ENCODE assay signal across 25 cellular contexts in genomic region chr10:94850766-94851165, GRCh38.
"Had no signal": no experiment of that assay in that cellular context is flagged by ENCODE, and none has a peak within 500 bp of the region (broad histone marks: within the 10 kb centered on the region; RNA-seq: fewer than 3 reads in every experiment).

No MANE protein-coding gene starts in this region.

- H3K27ac Mint-ChIP-seq: dendritic cell treated with granulocyte-macrophage colony-stimulating factor and Interleukin-4, amounts not matched to agents 40 ng/mL and 50 ng/mL, for 4 days; effector memory CD8-positive, alpha-beta T cell; endodermal cell had no signal

- H3K4me3 ChIP-seq: colonic mucosa, coronary artery, dorsolateral prefrontal cortex, esophagus muscularis mucosa, esophagus squamous epithelium, gastrocnemius medialis, gastroesophageal sphincter, heart left ventricle, heart right ventricle had no signal

- H3K4me1 ChIP-seq: colonic mucosa, esophagus muscularis mucosa, esophagus squamous epithelium, foreskin keratinocyte, gastrocnemius medialis, gastroesophageal sphincter, heart left ventricle, heart right ventricle had no signal

- H3K36me3 ChIP-seq: colonic mucosa, esophagus muscularis mucosa, esophagus squamous epithelium, gastrocnemius medialis, gastroesophageal sphincter, heart left ventricle, heart right ventricle had no signal

- H3K4me3 Mint-ChIP-seq: dendritic cell treated with granulocyte-macrophage colony-stimulating factor and Interleukin-4, amounts not matched to agents 40 ng/mL and 50 ng/mL, for 4 days; effector memory CD8-positive, alpha-beta T cell; endodermal cell had no signal

- H3K27me3 ChIP-seq: colonic mucosa, dorsolateral prefrontal cortex, esophagus muscularis mucosa, esophagus squamous epithelium, foreskin keratinocyte, gastrocnemius medialis, gastroesophageal sphincter, heart left ventricle, heart right ventricle had no signal

- H3K4me1 Mint-ChIP-seq: endodermal cell had no signal

- DNase-seq: colonic mucosa; cortex of kidney; dermis blood vessel endothelial cell; dorsolateral prefrontal cortex; effector CD4-positive, alpha-beta T cell; effector CD8-positive, alpha-beta T cell; effector memory CD4-positive, alpha-beta T cell; effector memory CD8-positive, alpha-beta T cell; endodermal cell; erythroblast; esophagus squamous epithelium; foreskin fibroblast; foreskin keratinocyte; foreskin melanocyte; gastrocnemius medialis; glutamatergic neuron; head of caudate nucleus; heart left ventricle; heart right ventricle had no signal

- H3K9me3 Mint-ChIP-seq: dendritic cell treated with granulocyte-macrophage colony-stimulating factor and Interleukin-4, amounts not matched to agents 40 ng/mL and 50 ng/mL, for 4 days had no signal

- H3K27me3 Mint-ChIP-seq: dendritic cell treated with granulocyte-macrophage colony-stimulating factor and Interleukin-4, amounts not matched to agents 40 ng/mL and 50 ng/mL, for 4 days; effector memory CD8-positive, alpha-beta T cell had no signal

- H3K27ac ChIP-seq: colonic mucosa, coronary artery, dorsolateral prefrontal cortex, epithelial cell of prostate, esophagus muscularis mucosa, esophagus squamous epithelium, foreskin keratinocyte, gastrocnemius medialis, gastroesophageal sphincter, heart left ventricle, heart right ventricle had no signal

- ATAC-seq: effector memory CD8-positive, alpha-beta T cell; esophagus mucosa; foreskin keratinocyte; gastrocnemius medialis; gastroesophageal sphincter; heart left ventricle; heart right ventricle had no signal

- H3K9me3 ChIP-seq: colonic mucosa, esophagus muscularis mucosa, esophagus squamous epithelium, gastrocnemius medialis had no signal
